12 cellular contexts compared by ENCODE assay signal in the genomic region with DNA sequence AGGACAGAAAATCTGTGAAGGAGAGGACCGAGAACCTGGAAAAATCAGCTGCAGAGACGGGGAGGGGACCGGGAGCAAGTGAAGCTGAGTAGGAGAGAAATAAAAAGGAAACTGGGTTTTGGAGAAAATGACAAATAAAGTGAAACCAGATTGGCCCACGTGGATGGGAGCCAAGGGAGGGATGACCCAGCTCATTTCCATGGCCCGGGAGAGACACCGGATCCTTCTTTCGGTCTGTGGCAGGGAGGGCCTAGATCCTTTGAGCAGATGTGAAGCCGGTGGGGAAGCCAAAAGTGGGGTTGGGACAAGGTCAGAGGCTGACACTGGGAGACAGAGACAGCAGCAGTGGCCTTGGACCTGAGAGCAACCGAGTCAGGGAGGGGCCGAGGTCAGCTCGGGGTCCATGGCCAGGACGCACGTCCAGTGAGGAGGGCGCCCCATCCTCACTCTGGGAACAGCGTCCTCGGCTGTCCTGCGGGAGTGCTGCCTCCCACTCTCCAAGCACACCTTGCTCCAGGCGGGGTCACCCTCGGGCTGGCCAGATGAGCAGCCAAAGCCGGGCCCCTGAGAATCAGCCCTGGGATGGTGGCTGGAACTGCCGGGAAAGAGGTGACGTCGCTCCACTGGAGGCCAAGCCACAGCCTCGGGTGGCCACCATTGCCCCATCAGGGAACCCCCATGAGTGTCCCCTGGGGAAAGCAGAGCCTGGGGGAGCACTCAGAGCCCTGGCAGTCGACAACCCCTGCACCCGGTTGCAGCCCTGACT. TPM values are rescaled to one million over a fixed set of nuclear protein-coding genes. Genes with fewer than 3 reads are reported as not detected.
A peak's percentile ranks its signal among the peaks of the same experiment; 100 is the strongest.
DNase-seq lines count a peak whose midpoint lies in the region; ATAC-seq and TF ChIP-seq lines count a peak whose summit lies in the region.
"Had no signal": no experiment of that assay in that cellular context is flagged by ENCODE, and none has a peak within 500 bp of the region (broad histone marks: within the 10 kb centered on the region; RNA-seq: fewer than 3 reads in every experiment).

No MANE protein-coding gene starts in this region.

- no peak for DNase-seq in IMR-90
- peak; percentile 78 for DNase-seq in coronary artery (ENCODE audit: low spot score)
- DNase-seq in lung (ENCODE audit: low spot score) = no peak
- DNase-seq in suprapubic skin (ENCODE audit: low spot score in 2 of 2) = peak; percentile 77 to 87
- no peak for DNase-seq in germinal center (ENCODE audit: low spot score)
- no peak for DNase-seq in epidermal melanocyte (ENCODE audit: insufficient read length, low spot score)
- DNase-seq in activated CD4-positive, alpha-beta T cell treated with anti-CD3 and anti-CD28 coated beads, Interleukin-2, amount 50 U/mL, for 1 hour = no peak
- DNase-seq: activated CD4-positive, alpha-beta T cell treated with anti-CD3 and anti-CD28 coated beads for 1 hour; NCI-H1105 treated with DMSO at 0.1 percent for 48 hours; OCI-M1; stimulated activated naive B cell treated with anti-CD40 and anti-IgM and Interleukin-4, amounts not matched to agents 10 μg/mL and 1 μg/mL and 100 μg/mL, for 72 hours had no signal

- peaks cover 4 to 6% of the 10 kb centered on the region in 2 experiments; a peak in 2 of 4 replicates for H3K79me1 ChIP-seq in IMR-90 (ENCODE audit: low read depth in 1 of 2, low read length in 2 of 2)

- intact Hi-C loops in IMR-90 (cut with micrococcal nuclease) = no loop called here

- H4K20me1 ChIP-seq in IMR-90 (ENCODE audit: insufficient read depth, low read length) = no peaks in the 10 kb centered on the region

- H4K8ac ChIP-seq in IMR-90 (ENCODE audit: low read depth in 2 of 2, low read length in 2 of 2) = peak overlapping the region in 1 of 2 experiments; percentile 79; a peak in 2 of 4 replicates

- TF ChIP-seq RAD21 in IMR-90 (IDR thresholded peaks at IDR 0.05; ENCODE audit: low read length) = no peak

- peaks cover 13% of the 10 kb centered on the region for H3K4me1 ChIP-seq in IMR-90 (ENCODE audit: control insufficient read depth, insufficient read depth, low read length)
- peaks cover 0 to 11% of the 10 kb centered on the region in 2 donors for H3K4me1 ChIP-seq in lung (ENCODE audit: control insufficient read depth in 2 of 2, insufficient read depth in 2 of 2, low read length in 2 of 2)
- peaks cover 20% of the 10 kb centered on the region for H3K4me1 ChIP-seq in suprapubic skin

- ATAC-seq in IMR-90 (ENCODE audit: low read depth) = peak; percentile 57
- ATAC-seq in lung (ENCODE audit: insufficient read depth, low FRiP score) = no peak
- no peak for ATAC-seq in GM18517 (IDR thresholded peaks at IDR 0.05; ENCODE audit: unreplicated experiment)
- ATAC-seq: stimulated activated naive B cell treated with anti-CD40 and anti-IgM and Interleukin-4, amounts not matched to agents 10 μg/mL and 1 μg/mL and 100 μg/mL, for 72 hours had no signal

- no peak for TF ChIP-seq EP300 in suprapubic skin (IDR thresholded peaks at IDR 0.05)

- WGBS in IMR-90 (ENCODE audit: extremely low coverage in 2 of 2, insufficient read length in 1 of 2), 2 experiments = 82% methylated on average over 10 of the region's 26 CpGs; no CpG with 5 or more reads in 1 of the 2 experiments
- 75 to 82% methylated on average over 26 of the region's 26 CpGs for WGBS in lung, 2 donors
- 48% methylated on average over 19 of the region's 26 CpGs for WGBS in suprapubic skin

- 0 out of 2 replicates have a peak overlapping the region, but pooled peaks have one; percentile 18 for H2BK20ac ChIP-seq in IMR-90 (ENCODE audit: low read depth, low read length)

- H3K9ac ChIP-seq in IMR-90 (ENCODE audit: low read depth, low read length) = peak overlapping the region; percentile 64

- no peak overlapping the region for H2BK5ac ChIP-seq in IMR-90 (ENCODE audit: low read depth, low read length, poor library complexity, severe bottlenecking)

- H2BK15ac ChIP-seq in IMR-90 (ENCODE audit: low read depth, low read length) = no peak overlapping the region

- no peak overlapping the region for H3K56ac ChIP-seq in IMR-90 (ENCODE audit: extremely low read depth, insufficient read depth, low read length)

- no peaks in the 10 kb centered on the region for H3K9me3 ChIP-seq in IMR-90 (ENCODE audit: control insufficient read depth, insufficient read depth, low read length)
- no peaks in the 10 kb centered on the region for H3K9me3 ChIP-seq in lung (ENCODE audit: control insufficient read depth in 2 of 2, insufficient read depth in 1 of 2, low read length in 1 of 2)
- H3K9me3 ChIP-seq in suprapubic skin = no peaks in the 10 kb centered on the region

- H2AFZ ChIP-seq in IMR-90 (replicated peaks; ENCODE audit: low read length, poor library complexity) = peak overlapping the region; percentile 40

- dilution Hi-C loops in IMR-90 (cut with HindIII; ENCODE audit: low sequenced_read_pairs, unreplicated experiment) = no loop called here

- H4K91ac ChIP-seq in IMR-90 (ENCODE audit: insufficient read depth, low read depth, low read length) = no peak overlapping the region; the same call in 1 of the 2 replicates

- no peaks in the 10 kb centered on the region for H3K27me3 ChIP-seq in IMR-90 (ENCODE audit: control insufficient read depth, insufficient read depth, low read length)
- no peaks in the 10 kb centered on the region for H3K27me3 ChIP-seq in lung (ENCODE audit: control insufficient read depth, insufficient read depth)
- no peaks in the 10 kb centered on the region for H3K27me3 ChIP-seq in suprapubic skin

- H3K4me2 ChIP-seq in IMR-90 (ENCODE audit: low read depth, low read length) = peak overlapping the region; percentile 70

- TF ChIP-seq POLR2A in IMR-90 (IDR thresholded peaks at IDR 0.05; ENCODE audit: low read depth, low read length) = no peak
- TF ChIP-seq POLR2A in suprapubic skin (IDR thresholded peaks at IDR 0.05) = no peak

- H3K23ac ChIP-seq in IMR-90 (ENCODE audit: low read depth, low read length) = peak overlapping the region; percentile 52

- H3K27ac ChIP-seq in IMR-90 (ENCODE audit: insufficient read depth, low read length) = peak overlapping the region; percentile 39; the same call in 1 of the 2 replicates
- peak overlapping the region; percentile 62 to 88 for H3K27ac ChIP-seq in coronary artery
- peak overlapping the region; percentile 15 to 83 for H3K27ac ChIP-seq in lung (ENCODE audit: low read depth in 1 of 2, low read length in 1 of 2)
- peak overlapping the region; percentile 79 for H3K27ac ChIP-seq in suprapubic skin

- H2AK5ac ChIP-seq in IMR-90 (ENCODE audit: low read depth, low read length) = peak overlapping the region; percentile 43; the same call in 1 of the 2 replicates

- H3K36me3 ChIP-seq in IMR-90 (ENCODE audit: control insufficient read depth, insufficient read depth, low read length) (peaks cover 29% of the 10 kb centered on the region), lung (ENCODE audit: control insufficient read depth in 2 of 2, insufficient read depth in 2 of 2, low read length in 2 of 2) (peaks cover 7 to 31% of the 10 kb centered on the region in 2 donors), suprapubic skin (peaks cover 61% of the 10 kb centered on the region)

- H4K5ac ChIP-seq in IMR-90 (ENCODE audit: low read depth, low read length) = peak overlapping the region; percentile 84

- CTCF ChIA-PET in IMR-90 (lab: Yijun Ruan, JAX) = no interaction called here

- H2AK9ac ChIP-seq in IMR-90 (replicated peaks; ENCODE audit: low read depth, low read length, poor library complexity) = no peak overlapping the region

- TF ChIP-seq CTCF in IMR-90 (conservative IDR thresholded peaks at IDR 0.05; ENCODE audit: low read depth, low read length) (no peak), coronary artery (IDR thresholded peaks at IDR 0.05) (no peak), lung (IDR thresholded peaks at IDR 0.05; ENCODE audit: control extremely low read depth, extremely low read depth) (no peak), suprapubic skin (IDR thresholded peaks at IDR 0.05) (no peak)

- peak overlapping the region; percentile 36 for H3K18ac ChIP-seq in IMR-90 (ENCODE audit: low read depth, low read length)

- in situ Hi-C loops in IMR-90 (cut with MboI; ENCODE audit: low sequenced_read_pairs) = no loop called here

- H3K9me1 ChIP-seq in IMR-90 (ENCODE audit: insufficient read depth, low read length) = peaks cover 4% of the 10 kb centered on the region

- H2BK120ac ChIP-seq in IMR-90 (ENCODE audit: low read depth, low read length) = peak overlapping the region; percentile 57; the same call in 1 of the 2 replicates

- H3K14ac ChIP-seq in IMR-90 (replicated peaks; ENCODE audit: low read depth, low read length) = peak overlapping the region; percentile 25; the same call in 1 of the 2 replicates

- BruUV-seq in IMR-90 (replicated peaks; lab: Mats Ljungman, UMichigan) = no TSS peak

- POLR2A ChIA-PET in IMR-90 (lab: Charles Lee; ENCODE audit: unreplicated experiment) = no interaction called here

- 0 out of 2 replicates have a peak overlapping the region, but pooled peaks have one; percentile 18 for H3K4ac ChIP-seq in IMR-90 (ENCODE audit: low read depth, low read length)

- no peak overlapping the region for H3K4me3 ChIP-seq in IMR-90 (ENCODE audit: insufficient read depth, low read depth, low read length)
- H3K4me3 ChIP-seq in coronary artery = peak overlapping the region; percentile 41
- H3K4me3 ChIP-seq in lung = no peak overlapping the region
- H3K4me3 ChIP-seq in suprapubic skin = peak overlapping the region; percentile 38

TF ChIP-seq in IMR-90, 13 proteins besides CTCF, POLR2A, EP300 and RAD21:
- TF ChIP-seq RFX5 (IDR thresholded peaks at IDR 0.05; ENCODE audit: low read depth, low read length) (no peak), FOS (IDR thresholded peaks at IDR 0.05; ENCODE audit: low read depth, low read length) (no peak)
- TF ChIP-seq, protein P1, sequence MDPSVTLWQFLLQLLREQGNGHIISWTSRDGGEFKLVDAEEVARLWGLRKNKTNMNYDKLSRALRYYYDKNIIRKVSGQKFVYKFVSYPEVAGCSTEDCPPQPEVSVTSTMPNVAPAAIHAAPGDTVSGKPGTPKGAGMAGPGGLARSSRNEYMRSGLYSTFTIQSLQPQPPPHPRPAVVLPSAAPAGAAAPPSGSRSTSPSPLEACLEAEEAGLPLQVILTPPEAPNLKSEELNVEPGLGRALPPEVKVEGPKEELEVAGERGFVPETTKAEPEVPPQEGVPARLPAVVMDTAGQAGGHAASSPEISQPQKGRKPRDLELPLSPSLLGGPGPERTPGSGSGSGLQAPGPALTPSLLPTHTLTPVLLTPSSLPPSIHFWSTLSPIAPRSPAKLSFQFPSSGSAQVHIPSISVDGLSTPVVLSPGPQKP (IDR thresholded peaks at IDR 0.05; ENCODE audit: borderline replicate concordance, low read depth, low read length) = no peak

RNA-seq across cellular contexts. Expression of a gene that starts 50.8 kb away (rescaled TPM):
- total RNA-seq in IMR-90 (2012; rRNA removed) = 44.2 and 48.4 TPM in 2 replicates
- polyA plus RNA-seq in IMR-90 (2012; rRNA removed) = 33.1 and 37.7 TPM in 2 replicates
- 22.5 and 26.0 TPM in 2 replicates for polyA plus RNA-seq in IMR-90 (2012; cell fraction: cytosol; rRNA removed)
- 15.0 and 38.4 TPM in 2 replicates for polyA plus RNA-seq in IMR-90 (2012; cell fraction: nucleus; rRNA removed; ENCODE audit: low replicate concordance)
- 10 to 100 TPM; 14.8 to 27.0 TPM for total RNA-seq in lung
- polyA plus RNA-seq in lung = 10 to 100 TPM; 11.3 to 13.1 TPM
- 10 to 100 TPM; 10.7 to 37.1 (median 21.6) TPM for total RNA-seq in suprapubic skin

Comparison
In these comparisons a context has a peak if more than half of its experiments do, and no peak if none do; other contexts are left out.
1. DNase-seq: peak in coronary artery (single experiment) and suprapubic skin (2 of 2); none in IMR-90 (single experiment), lung (single experiment), germinal center (single experiment), epidermal melanocyte (single experiment) and activated CD4-positive, alpha-beta T cell treated with anti-CD3 and anti-CD28 coated beads, Interleukin-2, amount 50 U/mL, for 1 hour (single experiment).
2. H3K4me3 ChIP-seq: peak in coronary artery (single experiment) and suprapubic skin (single experiment); none in IMR-90 (single experiment) and lung (single experiment).
3. Peak in every context shown above with its lines, with median percentiles within 50 percentile points of each other: H3K27ac ChIP-seq.